Comparison of ENCODE assay signal across 15 cellular contexts in genomic region chr3:60759439-60759838, GRCh38.
"Had no signal": no experiment of that assay in that cellular context is flagged by ENCODE, and none has a peak within 500 bp of the region (broad histone marks: within the 10 kb centered on the region; RNA-seq: fewer than 3 reads in every experiment).

No MANE protein-coding gene starts in this region.

- H3K4me3 Mint-ChIP-seq: activated naive CD8-positive, alpha-beta T cell treated with anti-CD3 and anti-CD28 coated beads, Interleukin-2, amount 10 ng/mL, durations not matched to agents 7 days and 5 days; endodermal cell; stimulated activated naive CD8-positive, alpha-beta T cell treated with anti-CD3 and anti-CD28 coated beads, Interleukin-15, amount 100 ng/mL, for 72 hours had no signal

- DNase-seq: activated CD4-positive, alpha-beta T cell treated with anti-CD3 and anti-CD28 coated beads, Interleukin-2, amount 50 U/mL, for 4 hours; activated gamma-delta T cell treated with Interleukin-2 at 50 U/mL for 16 hours; activated naive CD8-positive, alpha-beta T cell treated with anti-CD3 and anti-CD28 coated beads, Interleukin-2, amount 10 ng/mL, durations not matched to agents 7 days and 5 days; activated T-cell treated with anti-CD3 and anti-CD28 coated beads, Interleukin-2, amount 50 U/mL, for 48 hours; aorta; endodermal cell; hypothalamus; kidney glomerular epithelial cell; mesendoderm; sigmoid colon; stimulated activated CD4-positive, alpha-beta T cell treated with anti-CD3 and anti-CD28 coated beads, Interleukin-12 subunit alpha, Interleukin-12 subunit beta, amount 100 ng/mL, for 4 hours; stimulated activated CD4-positive, alpha-beta T cell treated with anti-CD3 and anti-CD28 coated beads, Interleukin-2, amount 100 ng/mL, for 48 hours; stimulated activated naive CD8-positive, alpha-beta T cell treated with anti-CD3 and anti-CD28 coated beads, Interleukin-15, amount 100 ng/mL, for 72 hours; testis had no signal

- H3K27me3 ChIP-seq: breast epithelium, sigmoid colon, testis had no signal

- H3K27me3 Mint-ChIP-seq: activated naive CD8-positive, alpha-beta T cell treated with anti-CD3 and anti-CD28 coated beads, Interleukin-2, amount 10 ng/mL, durations not matched to agents 7 days and 5 days; stimulated activated naive CD8-positive, alpha-beta T cell treated with anti-CD3 and anti-CD28 coated beads, Interleukin-15, amount 100 ng/mL, for 72 hours had no signal

- H3K27ac ChIP-seq: breast epithelium, sigmoid colon, testis had no signal

- ATAC-seq: stimulated activated naive CD8-positive, alpha-beta T cell treated with anti-CD3 and anti-CD28 coated beads, Interleukin-15, amount 100 ng/mL, for 72 hours had no signal

- H3K4me1 ChIP-seq: breast epithelium, sigmoid colon, testis had no signal

- H3K9me3 ChIP-seq: breast epithelium, sigmoid colon, testis had no signal

- H3K36me3 ChIP-seq: breast epithelium, sigmoid colon had no signal

- H3K4me3 ChIP-seq: breast epithelium, sigmoid colon, testis had no signal

- H3K27ac Mint-ChIP-seq: activated naive CD8-positive, alpha-beta T cell treated with anti-CD3 and anti-CD28 coated beads, Interleukin-2, amount 10 ng/mL, durations not matched to agents 7 days and 5 days; endodermal cell; stimulated activated naive CD8-positive, alpha-beta T cell treated with anti-CD3 and anti-CD28 coated beads, Interleukin-15, amount 100 ng/mL, for 72 hours had no signal

- H3K36me3 Mint-ChIP-seq: activated naive CD8-positive, alpha-beta T cell treated with anti-CD3 and anti-CD28 coated beads, Interleukin-2, amount 10 ng/mL, durations not matched to agents 7 days and 5 days had no signal
